In genomic region chr18:32301976-32302743, GRCh38 we compare ENCODE assay signal across 1 cellular context.
TF ChIP-seq lines count a peak whose summit lies in the region.

No MANE protein-coding gene starts in this region.

TF ChIP-seq in SK-N-SH, 30 proteins besides CTCF, POLR2A, EP300 and RAD21 (continued from another document):
- no peak for TF ChIP-seq FOXM1 (IDR thresholded peaks at IDR 0.05; ENCODE audit: low read depth)
- TF ChIP-seq EZH2phosphoT487 (IDR thresholded peaks at IDR 0.05; ENCODE audit: borderline replicate concordance, low read depth) = no peak
- no peak for TF ChIP-seq MXI1 (IDR thresholded peaks at IDR 0.05; ENCODE audit: low read depth, low read length)
